ENCODE assay signal across 22 cellular contexts in genomic region chr7:89966100-89966499, GRCh38.
"Had no signal": no experiment of that assay in that cellular context is flagged by ENCODE, and none has a peak within 500 bp of the region (broad histone marks: within the 10 kb centered on the region; RNA-seq: fewer than 3 reads in every experiment).

No MANE protein-coding gene starts in this region.

- DNase-seq: KBM-7; MV-4-11; NCI-H1048; NCI-H1105; NCI-H1436 treated with DMSO at 0.1 percent for 48 hours; NCI-H1694; NCI-H2029; NCI-H2081 treated with DMSO at 0.1 percent for 48 hours; NCI-H2171; NCI-H226; NCI-H446; NCI-H510A; NCI-H524 treated with DMSO at 0.1 percent for 48 hours; NCI-H69; NK-92 treated with Interleukin-12 subunit alpha and Interleukin-12 subunit beta, amount 100 ng/mL, for 24 hours; PC-3; SHP77; SK-N-SH; SW 1271; T-cell had no signal

- H3K27ac ChIP-seq: RWPE1 had no signal

- H3K9ac ChIP-seq: SK-N-SH had no signal

- H3K9me3 ChIP-seq: SK-N-SH had no signal

- ATAC-seq: Panc1, PC-3, T-cell had no signal

- H3K4me2 ChIP-seq: SK-N-SH had no signal
